ENCODE assay signal across 9 cellular contexts in the genomic region with DNA sequence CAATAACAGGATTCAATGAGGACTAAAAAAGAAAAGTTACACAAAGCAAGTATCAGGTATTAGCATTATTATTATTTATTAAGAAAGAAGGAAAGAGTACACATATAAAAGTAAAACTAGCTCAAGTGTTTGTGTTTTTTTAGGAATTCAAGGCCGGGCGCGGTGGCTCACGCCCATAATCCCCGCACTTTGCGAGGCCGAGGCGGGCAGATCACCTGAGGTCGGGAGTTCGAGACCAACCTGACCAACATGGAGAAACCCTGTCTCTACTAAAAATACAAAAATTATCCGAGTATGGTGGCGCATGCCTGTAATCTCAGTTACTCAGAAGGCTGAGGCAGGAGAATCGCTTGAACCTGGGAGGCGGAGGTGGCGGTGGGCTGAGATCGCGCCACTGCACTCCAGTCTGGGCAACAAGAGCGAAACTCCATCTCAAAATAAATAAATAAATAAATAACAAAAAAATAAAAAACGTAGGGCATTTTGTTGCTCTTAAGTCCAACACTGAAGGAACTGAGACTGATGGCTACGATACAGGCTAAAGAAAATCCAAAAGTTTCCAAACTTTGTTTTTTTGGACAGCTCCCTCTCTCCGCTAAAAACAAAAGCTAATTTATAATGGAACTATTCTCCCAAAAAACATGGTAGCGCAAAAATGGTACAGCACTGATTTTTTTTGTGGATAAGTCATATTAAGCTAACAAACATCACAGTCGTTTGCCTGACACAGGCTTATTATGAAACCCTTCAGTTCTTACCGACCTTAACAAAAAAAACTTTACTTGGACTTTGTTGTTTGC. TPM values are rescaled to one million over a fixed set of nuclear protein-coding genes. Genes with fewer than 3 reads are reported as not detected.
DNase-seq lines count a peak whose midpoint lies in the region; ATAC-seq and TF ChIP-seq lines count a peak whose summit lies in the region.
"Had no signal": no experiment of that assay in that cellular context is flagged by ENCODE, and none has a peak within 500 bp of the region (broad histone marks: within the 10 kb centered on the region; RNA-seq: fewer than 3 reads in every experiment).

No MANE protein-coding gene starts in this region.

- H3K4me3 ChIP-seq in HAP-1 (peak overlapping the region; percentile 89), gastroesophageal sphincter (peak overlapping the region; percentile 52 to 63), spleen (peak overlapping the region in 6 of 8 donors; percentile 86 to 97 (median 92))

- no peak for TF ChIP-seq EP300 in gastroesophageal sphincter (IDR thresholded peaks at IDR 0.05)

- no peak for DNase-seq in HAP-1 (ENCODE audit: low spot score in 2 of 2)
- DNase-seq in activated B cell treated with CpG ODN at 0.5 μM for 24 hours, result no peak
- DNase-seq in spleen, result no peak
- DNase-seq in DMS153 (lab: John Stamatoyannopoulos, UW), result no peak
- no peak for DNase-seq in NCI-H524 treated with DMSO at 0.1 percent for 48 hours (lab: John Stamatoyannopoulos, UW)
- DNase-seq: adrenal gland, NCI-H1694 had no signal

- peak overlapping the region; percentile 100 for H3K4me3 Mint-ChIP-seq in activated B cell treated with CpG ODN at 0.5 μM for 24 hours

- in situ Hi-C loops in HAP-1 (cut with MboI; ENCODE audit: low sequenced_read_pairs), result no loop called here

- POLR2A ChIA-PET in activated B cell treated with CpG ODN at 0.5 μM for 24 hours (lab: Charles Lee), result interaction anchor here (0.6 to 4.5 kb wide), 4 partner anchors 9 to 159 kb away, joined by 3 to 110 read pairs (median 39); a partner anchor contains a TSS

- intact Hi-C loops in activated B cell treated with CpG ODN at 0.5 μM for 24 hours (cut with micrococcal nuclease), result no loop called here
- intact Hi-C loops in spleen (cut with DNase I; ENCODE audit: low total_unique reads), result loop anchor here (10.0 kb wide), 1 partner anchor 134 kb away; no protein-coding TSS in a partner anchor

- H3K4me1 ChIP-seq in HAP-1 (peaks cover 19% of the 10 kb centered on the region), gastroesophageal sphincter (peaks cover 2 to 58% (median 20%) of the 10 kb centered on the region in 3 donors), spleen (peaks cover 31 to 71% (median 51%) of the 10 kb centered on the region in 6 donors)

- peaks cover 48% of the 10 kb centered on the region for H3K4me1 Mint-ChIP-seq in activated B cell treated with CpG ODN at 0.5 μM for 24 hours

- peaks cover 30% of the 10 kb centered on the region for H3K36me3 Mint-ChIP-seq in activated B cell treated with CpG ODN at 0.5 μM for 24 hours (ENCODE audit: low read depth)

- H3K27me3 ChIP-seq in HAP-1 (ENCODE audit: low read depth), result no peaks in the 10 kb centered on the region
- no peaks in the 10 kb centered on the region for H3K27me3 ChIP-seq in gastroesophageal sphincter
- no peaks in the 10 kb centered on the region for H3K27me3 ChIP-seq in spleen (replicated peaks in 1 of 7)
- H3K27me3 ChIP-seq: adrenal gland had no signal

- TF ChIP-seq CTCF in activated B cell treated with CpG ODN at 0.5 μM for 24 hours (IDR thresholded peaks at IDR 0.05) (no peak), gastroesophageal sphincter (IDR thresholded peaks at IDR 0.05) (no peak), spleen (IDR thresholded peaks at IDR 0.05 in 8 of 11, conservative IDR thresholded peaks at IDR 0.05 in 3 of 11) (no peak)

- CTCF ChIA-PET in activated B cell treated with CpG ODN at 0.5 μM for 24 hours (lab: Charles Lee), result no interaction called here

- TF ChIP-seq POLR2A in gastroesophageal sphincter (IDR thresholded peaks at IDR 0.05) (no peak), spleen (IDR thresholded peaks at IDR 0.05) (no peak)

- no peaks in the 10 kb centered on the region for H3K27me3 Mint-ChIP-seq in activated B cell treated with CpG ODN at 0.5 μM for 24 hours

- ATAC-seq in activated B cell treated with CpG ODN at 0.5 μM for 24 hours (ENCODE audit: low read depth), result no peak
- no peak for ATAC-seq in gastroesophageal sphincter
- ATAC-seq in GM19395 (IDR thresholded peaks at IDR 0.05; ENCODE audit: unreplicated experiment), result no peak

- peak overlapping the region; percentile 27 for H3K27ac Mint-ChIP-seq in activated B cell treated with CpG ODN at 0.5 μM for 24 hours

- H3K9me3 ChIP-seq in HAP-1 (no peaks in the 10 kb centered on the region), gastroesophageal sphincter (no peaks in the 10 kb centered on the region), spleen (no peaks in the 10 kb centered on the region)
- H3K9me3 ChIP-seq: adrenal gland had no signal

- 75 to 83% methylated on average over 17 to 22 of the region's 24 CpGs for WGBS in gastroesophageal sphincter (ENCODE audit: low coverage in 1 of 2), 2 donors
- WGBS in spleen, 5 donors, result 87 to 91% (median 88%) methylated on average over 24 of the region's 24 CpGs

- no peaks in the 10 kb centered on the region; the same call in 1 of the 2 replicates for H3K36me3 ChIP-seq in HAP-1 (replicated peaks)
- peaks cover 0 to 10% of the 10 kb centered on the region in 2 donors for H3K36me3 ChIP-seq in gastroesophageal sphincter
- peaks cover 0 to 19% (median 2%) of the 10 kb centered on the region in 6 donors for H3K36me3 ChIP-seq in spleen
- H3K36me3 ChIP-seq: adrenal gland had no signal

- H3K27ac ChIP-seq in gastroesophageal sphincter (peak overlapping the region in 1 of 4 donors; percentile 88), spleen (peak overlapping the region in 3 of 8 donors; percentile 91 to 98 (median 98))

- H3K9me3 Mint-ChIP-seq in activated B cell treated with CpG ODN at 0.5 μM for 24 hours, result no peaks in the 10 kb centered on the region

RNA-seq across cellular contexts. Expression of a gene that starts 1.7 kb away (rescaled TPM):
- total RNA-seq in activated B cell treated with CpG ODN at 0.5 μM for 24 hours (62.9 and 69.2 TPM in 2 replicates), gastroesophageal sphincter (10 to 100 TPM; 40.0 to 62.4 (median 42.5) TPM), spleen (10 to 100 TPM; 46.4 to 64.5 (median 53.3) TPM)
- 10 to 100 TPM; 17.6 to 19.6 (median 19.4) TPM for polyA plus RNA-seq in spleen
